21 cellular contexts compared by ENCODE assay signal in genomic region chr7:138194567-138194966, GRCh38.
"Had no signal": no experiment of that assay in that cellular context is flagged by ENCODE, and none has a peak within 500 bp of the region (broad histone marks: within the 10 kb centered on the region; RNA-seq: fewer than 3 reads in every experiment).

No MANE protein-coding gene starts in this region.

- H3K9me3 ChIP-seq: lower lobe of right lung, thoracic aorta, transverse colon had no signal

- H3K9ac ChIP-seq: neural progenitor cell, parathyroid adenoma had no signal

- H3K27ac ChIP-seq: coronary artery, heart right ventricle, left ventricle myocardium inferior, lower lobe of right lung, neural progenitor cell, parathyroid adenoma, psoas muscle, thoracic aorta, transverse colon had no signal

- H3K4me2 ChIP-seq: neural progenitor cell had no signal

- DNase-seq: effector CD4-positive, alpha-beta T cell; heart right ventricle; left ventricle myocardium inferior; lower lobe of right lung; midbrain; occipital lobe; psoas muscle; retina; stimulated activated CD4-positive, alpha-beta T cell treated with anti-CD3 and anti-CD28 coated beads, Interleukin-2, amount 100 ng/mL, for 24 hours; stimulated activated CD4-positive, alpha-beta T cell treated with anti-CD3 and anti-CD28 coated beads, Interleukin-4, amount 100 ng/mL, for 4 hours; stimulated activated naive B cell treated with anti-CD40 and anti-IgM and Interleukin-4, amounts not matched to agents 10 μg/mL and 1 μg/mL and 100 μg/mL, for 72 hours; stimulated activated naive CD8-positive, alpha-beta T cell treated with anti-CD3 and anti-CD28 coated beads, Interleukin-15, amount 100 ng/mL, for 72 hours; transverse colon had no signal

- FAIRE-seq: frontal cortex, urothelium cell line had no signal

- H3K36me3 ChIP-seq: heart right ventricle, left ventricle myocardium inferior, lower lobe of right lung, neural progenitor cell, thoracic aorta, transverse colon had no signal

- ATAC-seq: heart right ventricle; natural killer cell treated with Interleukin-12 subunit alpha and Interleukin-12 subunit beta and Interleukin-15 and Interleukin-18, amount 100 ng/mL, for 72 hours; psoas muscle; sciatic nerve; stimulated activated naive B cell treated with anti-CD40 and anti-IgM and Interleukin-4, amounts not matched to agents 10 μg/mL and 1 μg/mL and 100 μg/mL, for 72 hours; stimulated activated naive CD8-positive, alpha-beta T cell treated with anti-CD3 and anti-CD28 coated beads, Interleukin-15, amount 100 ng/mL, for 72 hours had no signal

- H2AFZ ChIP-seq: parathyroid adenoma had no signal

- H3K79me2 ChIP-seq: parathyroid adenoma had no signal

- H3K4me3 ChIP-seq: coronary artery, heart right ventricle, left ventricle myocardium inferior, lower lobe of right lung, neural progenitor cell, psoas muscle, thoracic aorta, transverse colon had no signal

- H3K27me3 ChIP-seq: heart right ventricle, neural progenitor cell, transverse colon had no signal

- H3K4me1 ChIP-seq: left ventricle myocardium inferior, parathyroid adenoma, psoas muscle, transverse colon had no signal
